8 cellular contexts compared by ENCODE assay signal in the genomic region with DNA sequence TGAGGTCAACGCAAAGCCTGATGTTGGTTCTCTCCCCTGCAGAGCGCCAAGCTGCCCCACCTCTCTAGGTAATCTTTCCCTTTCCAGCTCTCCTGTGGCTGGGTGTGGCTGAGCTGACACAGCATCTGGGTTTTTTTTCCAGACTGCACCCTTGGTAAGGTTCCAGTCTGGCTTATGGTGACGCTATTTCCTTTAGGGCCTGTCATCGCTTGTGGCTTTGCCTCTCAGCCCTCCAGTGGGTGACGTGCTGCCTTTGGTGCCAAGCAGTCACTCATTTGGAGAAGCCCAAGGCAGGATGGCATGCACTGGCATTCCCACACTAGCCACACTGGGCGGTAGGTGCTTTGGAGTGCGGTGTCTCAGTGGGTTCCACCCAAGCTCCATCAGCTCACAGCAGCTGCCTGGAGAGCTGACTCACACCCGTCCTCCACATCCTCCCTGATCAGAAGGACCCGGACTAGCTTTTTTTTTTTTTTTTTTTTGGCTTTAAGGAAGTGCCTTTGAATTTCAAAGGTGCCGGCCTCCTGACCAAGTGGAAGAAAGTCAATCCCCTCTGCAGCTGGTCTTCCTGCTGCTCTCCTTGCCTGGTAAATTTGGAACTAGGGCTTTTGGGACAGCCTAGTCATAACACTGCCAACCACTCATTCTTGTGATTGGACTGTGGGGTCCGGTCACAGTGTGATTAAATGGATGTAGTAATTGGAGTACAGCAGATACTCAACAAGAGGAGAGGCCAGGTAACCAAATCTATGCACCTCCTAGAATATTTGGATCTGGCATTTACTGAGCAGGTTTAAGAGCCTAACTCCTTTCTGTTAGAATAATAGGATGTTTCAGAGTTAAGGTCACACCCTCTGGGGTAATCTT.
DNase-seq lines count a peak whose midpoint lies in the region; ATAC-seq, FAIRE-seq and TF ChIP-seq lines count a peak whose summit lies in the region.

No MANE protein-coding gene starts in this region.

- H3K27me3 Mint-ChIP-seq in Calu3 (ENCODE audit: unreplicated experiment), result no peaks in the 10 kb centered on the region
- H3K27me3 Mint-ChIP-seq in T-helper 1 cell treated with Interleukin-12 subunit alpha and Interleukin-12 subunit beta and Interleukin-4 antibody, amounts not matched to agents 30 μg/mL and 1 μg/mL, for 36 hours (ENCODE audit: low read depth), result no peaks in the 10 kb centered on the region
- H3K27me3 Mint-ChIP-seq in central memory CD8-positive, alpha-beta T cell, result no peaks in the 10 kb centered on the region

- TSS peak; percentile 98 for BruUV-seq in Calu3 (replicated peaks; lab: Mats Ljungman, UMichigan)

- H3K36me3 Mint-ChIP-seq in Calu3 (ENCODE audit: insufficient read depth, unreplicated experiment), result peaks cover 5% of the 10 kb centered on the region
- peaks cover 10% of the 10 kb centered on the region for H3K36me3 Mint-ChIP-seq in T-helper 1 cell treated with Interleukin-12 subunit alpha and Interleukin-12 subunit beta and Interleukin-4 antibody, amounts not matched to agents 30 μg/mL and 1 μg/mL, for 36 hours (ENCODE audit: low read depth)
- H3K36me3 Mint-ChIP-seq in central memory CD8-positive, alpha-beta T cell (ENCODE audit: insufficient read depth), result no peaks in the 10 kb centered on the region

- peak; percentile 82 for DNase-seq in Calu3
- no peak for DNase-seq in central memory CD8-positive, alpha-beta T cell (ENCODE audit: low spot score in 2 of 2)
- peak; percentile 26 for DNase-seq in stimulated activated CD4-positive, alpha-beta T cell treated with anti-CD3 and anti-CD28 coated beads, Interleukin-12 subunit alpha, Interleukin-12 subunit beta, amount 100 ng/mL, for 4 hours
- DNase-seq in GM12892 (ENCODE audit: insufficient read length), result no peak
- no peak for DNase-seq in occipital lobe (lab: John Stamatoyannopoulos, UW)

- FAIRE-seq in GM12892 (lab: Jason Lieb, UNC), result no peak

- intact Hi-C loops in Calu3 (cut with micrococcal nuclease; ENCODE audit: unreplicated experiment), result no loop called here

- TF ChIP-seq CTCF in Calu3 (IDR thresholded peaks at IDR 0.05; ENCODE audit: unreplicated experiment), result no peak

- TF ChIP-seq POLR2A in GM12892 (IDR thresholded peaks at IDR 0.05; ENCODE audit: low read depth, low read length), result no peak

- peaks cover 28% of the 10 kb centered on the region for H3K4me1 Mint-ChIP-seq in Calu3 (ENCODE audit: low read depth, unreplicated experiment)
- H3K4me1 Mint-ChIP-seq in T-helper 1 cell treated with Interleukin-12 subunit alpha and Interleukin-12 subunit beta and Interleukin-4 antibody, amounts not matched to agents 30 μg/mL and 1 μg/mL, for 36 hours (ENCODE audit: low read depth), result peaks cover 40% of the 10 kb centered on the region
- peaks cover 10% of the 10 kb centered on the region for H3K4me1 Mint-ChIP-seq in central memory CD8-positive, alpha-beta T cell

- CTCF ChIA-PET in Calu3 (lab: Charles Lee), result interaction anchor here (0.6 to 0.9 kb wide), 5 partner anchors 46 to 506 kb away, joined by 3 to 4 read pairs (median 3); no protein-coding TSS in a partner anchor

- no peak overlapping the region for H3K4me3 Mint-ChIP-seq in Calu3 (ENCODE audit: low read depth, unreplicated experiment)
- peak overlapping the region; percentile 58 for H3K4me3 Mint-ChIP-seq in T-helper 1 cell treated with Interleukin-12 subunit alpha and Interleukin-12 subunit beta and Interleukin-4 antibody, amounts not matched to agents 30 μg/mL and 1 μg/mL, for 36 hours
- no peak overlapping the region for H3K4me3 Mint-ChIP-seq in central memory CD8-positive, alpha-beta T cell

- no peaks in the 10 kb centered on the region for H3K9me3 Mint-ChIP-seq in Calu3 (ENCODE audit: low read depth, unreplicated experiment)
- H3K9me3 Mint-ChIP-seq in T-helper 1 cell treated with Interleukin-12 subunit alpha and Interleukin-12 subunit beta and Interleukin-4 antibody, amounts not matched to agents 30 μg/mL and 1 μg/mL, for 36 hours, result peaks cover 10% of the 10 kb centered on the region
- H3K9me3 Mint-ChIP-seq in central memory CD8-positive, alpha-beta T cell, result no peaks in the 10 kb centered on the region

- peak; percentile 28 for ATAC-seq in central memory CD8-positive, alpha-beta T cell (replicated peaks; ENCODE audit: extremely low read depth, poor library complexity, severe bottlenecking)
- no peak for ATAC-seq in GM18873 (IDR thresholded peaks at IDR 0.05; ENCODE audit: low FRiP score, unreplicated experiment)
- ATAC-seq in HG02798 (IDR thresholded peaks at IDR 0.05; ENCODE audit: poor library complexity, unreplicated experiment), result no peak

- peak overlapping the region; percentile 50 for H3K27ac Mint-ChIP-seq in Calu3 (ENCODE audit: unreplicated experiment)
- peak overlapping the region; percentile 93 for H3K27ac Mint-ChIP-seq in T-helper 1 cell treated with Interleukin-12 subunit alpha and Interleukin-12 subunit beta and Interleukin-4 antibody, amounts not matched to agents 30 μg/mL and 1 μg/mL, for 36 hours
- no peak overlapping the region for H3K27ac Mint-ChIP-seq in central memory CD8-positive, alpha-beta T cell (ENCODE audit: low read depth)

Comparison
In these comparisons a context has a peak if more than half of its experiments do, and no peak if none do; other contexts are left out.
1. DNase-seq: peak in Calu3 (single experiment) and stimulated activated CD4-positive, alpha-beta T cell treated with anti-CD3 and anti-CD28 coated beads, Interleukin-12 subunit alpha, Interleukin-12 subunit beta, amount 100 ng/mL, for 4 hours (single experiment); none in central memory CD8-positive, alpha-beta T cell (0 of 2), GM12892 (single experiment) and occipital lobe (single experiment).